In the genomic region with DNA sequence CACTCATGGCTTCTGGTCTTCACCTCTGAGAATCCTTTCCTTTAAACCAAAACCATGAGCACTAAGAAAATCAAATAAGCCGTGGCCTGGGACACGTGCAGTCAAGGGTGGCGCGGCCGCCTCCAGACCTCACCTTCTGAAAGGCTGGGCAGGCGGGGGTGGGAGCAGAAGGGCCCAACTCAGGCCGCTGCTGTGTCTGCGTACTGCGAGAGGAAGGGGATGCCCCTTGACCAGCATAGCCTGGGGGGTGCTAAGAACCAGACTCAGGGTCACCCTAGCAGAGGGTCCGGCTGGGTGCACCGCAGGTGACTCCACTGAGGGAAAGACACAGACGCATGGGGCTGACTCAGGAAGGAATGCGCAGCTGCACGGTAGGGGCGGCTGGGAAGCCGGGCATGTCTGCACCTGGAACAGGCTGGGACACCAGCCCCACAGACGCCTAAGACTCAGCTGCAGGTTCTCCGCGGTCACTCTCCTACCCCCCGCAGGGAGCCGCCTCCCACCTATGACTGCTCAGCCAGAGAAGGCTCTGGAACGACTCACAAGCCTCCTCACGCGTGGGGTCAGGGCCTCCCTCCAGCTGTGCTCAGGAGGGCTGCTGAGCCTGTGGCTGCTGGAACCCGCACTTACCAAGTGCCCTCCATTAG, we compare ENCODE assay signal across 2 cellular contexts.
TF ChIP-seq lines count a peak whose summit lies in the region.

No MANE protein-coding gene starts in this region.

TF ChIP-seq in SK-N-SH, 30 proteins besides CTCF, POLR2A, EP300 and RAD21 (continued from another document):
- TF ChIP-seq, protein P1, sequence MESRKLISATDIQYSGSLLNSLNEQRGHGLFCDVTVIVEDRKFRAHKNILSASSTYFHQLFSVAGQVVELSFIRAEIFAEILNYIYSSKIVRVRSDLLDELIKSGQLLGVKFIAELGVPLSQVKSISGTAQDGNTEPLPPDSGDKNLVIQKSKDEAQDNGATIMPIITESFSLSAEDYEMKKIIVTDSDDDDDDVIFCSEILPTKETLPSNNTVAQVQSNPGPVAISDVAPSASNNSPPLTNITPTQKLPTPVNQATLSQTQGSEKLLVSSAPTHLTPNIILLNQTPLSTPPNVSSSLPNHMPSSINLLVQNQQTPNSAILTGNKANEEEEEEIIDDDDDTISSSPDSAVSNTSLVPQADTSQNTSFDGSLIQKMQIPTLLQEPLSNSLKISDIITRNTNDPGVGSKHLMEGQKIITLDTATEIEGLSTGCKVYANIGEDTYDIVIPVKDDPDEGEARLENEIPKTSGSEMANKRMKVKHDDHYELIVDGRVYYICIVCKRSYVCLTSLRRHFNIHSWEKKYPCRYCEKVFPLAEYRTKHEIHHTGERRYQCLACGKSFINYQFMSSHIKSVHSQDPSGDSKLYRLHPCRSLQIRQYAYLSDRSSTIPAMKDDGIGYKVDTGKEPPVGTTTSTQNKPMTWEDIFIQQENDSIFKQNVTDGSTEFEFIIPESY (IDR thresholded peaks at IDR 0.05; ENCODE audit: borderline replicate concordance, low read depth), result no peak
- TF ChIP-seq YY1 (IDR thresholded peaks at IDR 0.05; ENCODE audit: low read depth) (no peak), TCF12 (IDR thresholded peaks at IDR 0.05) (no peak)
TF ChIP-seq in SK-N-SH: peak in this region for 0.

TF ChIP-seq in SK-N-SH treated with all-trans-retinoic acid at 6 μM for 48 hours, 23 proteins besides CTCF, POLR2A, EP300 and RAD21 (continued from another document):
- TF ChIP-seq, protein P2, sequence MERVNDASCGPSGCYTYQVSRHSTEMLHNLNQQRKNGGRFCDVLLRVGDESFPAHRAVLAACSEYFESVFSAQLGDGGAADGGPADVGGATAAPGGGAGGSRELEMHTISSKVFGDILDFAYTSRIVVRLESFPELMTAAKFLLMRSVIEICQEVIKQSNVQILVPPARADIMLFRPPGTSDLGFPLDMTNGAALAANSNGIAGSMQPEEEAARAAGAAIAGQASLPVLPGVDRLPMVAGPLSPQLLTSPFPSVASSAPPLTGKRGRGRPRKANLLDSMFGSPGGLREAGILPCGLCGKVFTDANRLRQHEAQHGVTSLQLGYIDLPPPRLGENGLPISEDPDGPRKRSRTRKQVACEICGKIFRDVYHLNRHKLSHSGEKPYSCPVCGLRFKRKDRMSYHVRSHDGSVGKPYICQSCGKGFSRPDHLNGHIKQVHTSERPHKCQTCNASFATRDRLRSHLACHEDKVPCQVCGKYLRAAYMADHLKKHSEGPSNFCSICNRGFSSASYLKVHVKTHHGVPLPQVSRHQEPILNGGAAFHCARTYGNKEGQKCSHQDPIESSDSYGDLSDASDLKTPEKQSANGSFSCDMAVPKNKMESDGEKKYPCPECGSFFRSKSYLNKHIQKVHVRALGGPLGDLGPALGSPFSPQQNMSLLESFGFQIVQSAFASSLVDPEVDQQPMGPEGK (CRISPR knock-in tag; IDR thresholded peaks at IDR 0.05; ENCODE audit: borderline replicate concordance), result no peak
- TF ChIP-seq RARB (CRISPR knock-in tag; IDR thresholded peaks at IDR 0.05), result no peak
- TF ChIP-seq SNAI2 (CRISPR knock-in tag; IDR thresholded peaks at IDR 0.05), result no peak
- TF ChIP-seq ZFP3 (CRISPR knock-in tag; IDR thresholded peaks at IDR 0.05), result no peak
- no peak for TF ChIP-seq ISL1 (CRISPR knock-in tag; IDR thresholded peaks at IDR 0.05)
- no peak for TF ChIP-seq CSDC2 (CRISPR knock-in tag; IDR thresholded peaks at IDR 0.05)
- TF ChIP-seq, protein P3, sequence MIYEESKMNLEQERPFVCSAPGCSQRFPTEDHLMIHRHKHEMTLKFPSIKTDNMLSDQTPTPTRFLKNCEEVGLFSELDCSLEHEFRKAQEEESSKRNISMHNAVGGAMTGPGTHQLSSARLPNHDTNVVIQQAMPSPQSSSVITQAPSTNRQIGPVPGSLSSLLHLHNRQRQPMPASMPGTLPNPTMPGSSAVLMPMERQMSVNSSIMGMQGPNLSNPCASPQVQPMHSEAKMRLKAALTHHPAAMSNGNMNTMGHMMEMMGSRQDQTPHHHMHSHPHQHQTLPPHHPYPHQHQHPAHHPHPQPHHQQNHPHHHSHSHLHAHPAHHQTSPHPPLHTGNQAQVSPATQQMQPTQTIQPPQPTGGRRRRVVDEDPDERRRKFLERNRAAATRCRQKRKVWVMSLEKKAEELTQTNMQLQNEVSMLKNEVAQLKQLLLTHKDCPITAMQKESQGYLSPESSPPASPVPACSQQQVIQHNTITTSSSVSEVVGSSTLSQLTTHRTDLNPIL (CRISPR knock-in tag; IDR thresholded peaks at IDR 0.05; ENCODE audit: low read depth), result no peak
- TF ChIP-seq TOX (CRISPR knock-in tag; IDR thresholded peaks at IDR 0.05; ENCODE audit: borderline replicate concordance), result no peak
TF ChIP-seq in SK-N-SH treated with all-trans-retinoic acid at 6 μM for 48 hours: peak in this region for 0.
